Comparison of ENCODE assay signal across 8 cellular contexts in genomic region chr18:2570772-2571199, GRCh38. TPM values are rescaled to one million over a fixed set of nuclear protein-coding genes. Genes with fewer than 3 reads are reported as not detected.
A peak's percentile ranks its signal among the peaks of the same experiment; 100 is the strongest.
DNase-seq lines count a peak whose midpoint lies in the region; ATAC-seq and TF ChIP-seq lines count a peak whose summit lies in the region.

No MANE protein-coding gene starts in this region.

- H3K4me1 ChIP-seq in right cardiac atrium (ENCODE audit: control insufficient read depth, insufficient read depth, low read length) (no peaks in the 10 kb centered on the region), prostate gland (replicated peaks) (no peaks in the 10 kb centered on the region)

- H3K27ac ChIP-seq in SK-N-MC (peak overlapping the region; percentile 93), angular gyrus (ENCODE audit: low read depth, low read length) (peak overlapping the region; percentile 96), right cardiac atrium (ENCODE audit: low read length) (peak overlapping the region; percentile 92), prostate gland (peak overlapping the region; percentile 94 to 97)

- intact Hi-C loops in right cardiac atrium (cut with DNase I) = loop anchor here in 2 of 4 donors (5.0 to 10.0 kb wide), 2 partner anchors 84 to 87 kb away; partner anchors contain the start of gene SMCHD1 (in 2 of the 2)
- intact Hi-C loops in prostate gland (cut with DNase I) = loop anchor here (1.0 kb wide), 1 partner anchor 85 kb away; the partner anchor contains the start of gene SMCHD1

- under 1% methylated on average over 16 of the region's 16 CpGs for WGBS in right cardiac atrium
- 0% methylated on average over 16 of the region's 16 CpGs for WGBS in prostate gland

- DNase-seq in EH (ENCODE audit: low read depth) = peak; percentile 78
- peak in 57 of 76 experiments; percentile 0 to 86 (median 27) for DNase-seq in HUDEP-2 (lab: John Stamatoyannopoulos, UW; ENCODE audit: unreplicated experiment in 76 of 76)
- DNase-seq in SK-N-MC (ENCODE audit: low read depth, low spot score) = no peak
- DNase-seq in right cardiac atrium = peak; percentile 76 to 89 (median 87)
- peak; percentile 51 for DNase-seq in prostate gland (ENCODE audit: low spot score)
- no peak for DNase-seq in NAMALWA (ENCODE audit: low spot score)

- peak in 1 of 4 experiments; percentile 7 for TF ChIP-seq CTCF in prostate gland (IDR thresholded peaks at IDR 0.05)

- H3K4me3 ChIP-seq in SK-N-MC (peak overlapping the region; percentile 99), right cardiac atrium (ENCODE audit: low read length) (peak overlapping the region; percentile 83), prostate gland (peak overlapping the region; percentile 56 to 65)

- ATAC-seq in GM21515 (IDR thresholded peaks at IDR 0.05; ENCODE audit: unreplicated experiment) (peak; percentile 37), right cardiac atrium (peak; percentile 90 to 92)

- peak overlapping the region; percentile 95 for H3K9ac ChIP-seq in SK-N-MC (ENCODE audit: insufficient read length)

- no peaks in the 10 kb centered on the region for H3K9me3 ChIP-seq in SK-N-MC (ENCODE audit: low read depth, low read length)
- H3K9me3 ChIP-seq in right cardiac atrium (ENCODE audit: control insufficient read depth, low read length) = no peaks in the 10 kb centered on the region
- no peaks in the 10 kb centered on the region for H3K9me3 ChIP-seq in prostate gland

- peaks cover 44% of the 10 kb centered on the region for H3K36me3 ChIP-seq in SK-N-MC (ENCODE audit: insufficient read depth, low read length)
- H3K36me3 ChIP-seq in prostate gland = no peaks in the 10 kb centered on the region

- H3K27me3 ChIP-seq in right cardiac atrium (ENCODE audit: control insufficient read depth, insufficient read depth) = no peaks in the 10 kb centered on the region
- no peaks in the 10 kb centered on the region for H3K27me3 ChIP-seq in prostate gland (replicated peaks; ENCODE audit: insufficient read depth)

- no peak for TF ChIP-seq POLR2A in prostate gland (IDR thresholded peaks at IDR 0.05)

RNA-seq across cellular contexts. Expression of gene METTL4, which starts 0.5 kb away (rescaled TPM):
- 10 to 100 TPM in 2 of 4 donors, 1 to 10 TPM in 2; 6.3 to 10.8 (median 9.3) TPM for total RNA-seq in right cardiac atrium
- polyA plus RNA-seq in right cardiac atrium = 5.8 TPM
- 1 to 10 TPM; 5.2 to 8.3 TPM for total RNA-seq in prostate gland

RNA-seq across cellular contexts. Expression of gene NDC80, which starts 0.6 kb away (rescaled TPM):
- total RNA-seq in right cardiac atrium (1 to 10 TPM in 1 of 4 donors, under 1 TPM in 3; 0.17 to 1.1 (median 0.36) TPM), prostate gland (1 to 10 TPM in 1 of 2 donors, under 1 TPM in 1; 0.77 to 2.7 TPM)
- 0.18 TPM for polyA plus RNA-seq in right cardiac atrium

Comparison
In these comparisons a context has a peak if more than half of its experiments do, and no peak if none do; other contexts are left out.
1. DNase-seq: peak in EH (single experiment), HUDEP-2 (57 of 76), right cardiac atrium (3 of 3) and prostate gland (single experiment); none in SK-N-MC (single experiment) and NAMALWA (single experiment).
2. Peak in every context shown above with its lines, with median percentiles within 50 percentile points of each other: H3K27ac ChIP-seq and H3K4me3 ChIP-seq.